In the genomic region with DNA sequence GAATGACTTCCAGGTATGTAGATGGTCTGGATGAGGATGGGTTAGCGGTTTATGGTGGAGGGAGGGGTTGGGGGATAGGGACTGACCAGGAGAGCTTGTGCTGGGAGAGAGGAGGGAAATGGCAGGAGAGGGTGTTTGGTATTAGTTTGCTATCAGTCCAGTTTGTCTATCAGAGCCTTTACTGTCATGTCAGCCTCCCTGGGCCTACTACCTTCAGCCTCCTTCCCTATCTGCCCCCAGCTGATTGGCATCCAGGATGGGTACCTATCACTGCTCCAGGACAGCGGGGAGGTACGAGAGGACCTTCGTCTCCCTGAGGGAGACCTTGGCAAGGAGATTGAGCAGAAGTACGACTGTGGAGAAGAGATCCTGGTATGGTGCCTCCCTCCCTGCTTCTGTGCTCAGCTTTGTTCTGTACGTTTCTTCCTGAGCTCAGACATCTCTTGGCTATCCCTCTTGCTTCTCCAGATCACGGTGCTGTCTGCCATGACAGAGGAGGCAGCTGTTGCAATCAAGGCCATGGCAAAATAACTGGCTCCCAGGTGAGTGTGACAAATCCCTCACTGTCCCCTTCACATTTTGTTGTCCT, we compare ENCODE assay signal across 1 cellular context.
TF ChIP-seq lines count a peak whose summit lies in the region.

No MANE protein-coding gene starts in this region.

TF ChIP-seq in A549, 52 proteins besides CTCF, POLR2A, EP300 and RAD21:
- TF ChIP-seq SMC3 (IDR thresholded peaks at IDR 0.05) (no peak), PBX3 (IDR thresholded peaks at IDR 0.05) (peak; percentile 14; the same call in 1 of the 2 replicates), TP53 (CRISPR knock-in tag; IDR thresholded peaks at IDR 0.05) (peak; percentile 59; the same call in 1 of the 2 replicates)
